ENCODE assay signal across 15 cellular contexts in genomic region chr16:1674306-1674705, GRCh38. TPM values are rescaled to one million over a fixed set of nuclear protein-coding genes. Genes with fewer than 3 reads are reported as not detected.
A peak's percentile ranks its signal among the peaks of the same experiment; 100 is the strongest.
DNase-seq lines count a peak whose midpoint lies in the region; ATAC-seq, FAIRE-seq and TF ChIP-seq lines count a peak whose summit lies in the region.
"Had no signal": no experiment of that assay in that cellular context is flagged by ENCODE, and none has a peak within 500 bp of the region (broad histone marks: within the 10 kb centered on the region; RNA-seq: fewer than 3 reads in every experiment).

No MANE protein-coding gene starts in this region.

- H2BK20ac ChIP-seq in IMR-90 (ENCODE audit: low read depth, low read length), result no peak overlapping the region

- no peak for TF ChIP-seq RAD21 in IMR-90 (IDR thresholded peaks at IDR 0.05; ENCODE audit: low read length)

- ATAC-seq in IMR-90 (ENCODE audit: low read depth), result no peak
- no peak for ATAC-seq in gastroesophageal sphincter
- ATAC-seq: Panc1 had no signal

- H3K9me1 ChIP-seq in IMR-90 (ENCODE audit: insufficient read depth, low read length), result peaks cover 24% of the 10 kb centered on the region

- no peak overlapping the region for H4K5ac ChIP-seq in IMR-90 (ENCODE audit: low read depth, low read length)

- H3K4me1 ChIP-seq in IMR-90 (ENCODE audit: control insufficient read depth, insufficient read depth, low read length) (peaks cover 8% of the 10 kb centered on the region), astrocyte (ENCODE audit: insufficient read depth, low read length) (peaks cover 25% of the 10 kb centered on the region), HAP-1 (peaks cover 8% of the 10 kb centered on the region), gastroesophageal sphincter (peaks cover 0 to 18% (median 5%) of the 10 kb centered on the region in 3 donors)

- H3K23ac ChIP-seq in IMR-90 (ENCODE audit: low read depth, low read length), result 0 out of 2 replicates have a peak overlapping the region, but pooled peaks have one; percentile 32

- peak overlapping the region; percentile 61; the same call in 1 of the 2 replicates for H3K4ac ChIP-seq in IMR-90 (ENCODE audit: low read depth, low read length)

- H2BK5ac ChIP-seq in IMR-90 (ENCODE audit: low read depth, low read length, poor library complexity, severe bottlenecking), result peak overlapping the region; percentile 41

- no peak overlapping the region for H4K91ac ChIP-seq in IMR-90 (ENCODE audit: insufficient read depth, low read depth, low read length)

- peak overlapping the region; percentile 76; the same call in 1 of the 2 replicates for H2BK120ac ChIP-seq in IMR-90 (ENCODE audit: low read depth, low read length)

- BruUV-seq in IMR-90 (replicated peaks; lab: Mats Ljungman, UMichigan), result no TSS peak

- H2AK9ac ChIP-seq in IMR-90 (replicated peaks; ENCODE audit: low read depth, low read length, poor library complexity), result peak overlapping the region; percentile 7

- CTCF ChIA-PET in IMR-90 (lab: Yijun Ruan, JAX), result interaction anchor here (0.6 kb wide), 1 partner anchor 1244 kb away, joined by 3 read pairs; no protein-coding TSS in a partner anchor

- peaks cover 9 to 50% of the 10 kb centered on the region in 2 experiments for H3K79me1 ChIP-seq in IMR-90 (ENCODE audit: low read depth in 1 of 2, low read length in 2 of 2)

- H3K27ac ChIP-seq in IMR-90 (ENCODE audit: insufficient read depth, low read length) (no peak overlapping the region), astrocyte (ENCODE audit: low read depth, low read length) (peak overlapping the region; percentile 63), gastroesophageal sphincter (no peak overlapping the region)

- no peak for TF ChIP-seq CTCF in IMR-90 (conservative IDR thresholded peaks at IDR 0.05; ENCODE audit: low read depth, low read length)
- no peak for TF ChIP-seq CTCF in astrocyte (IDR thresholded peaks at IDR 0.05; ENCODE audit: insufficient read depth, low read depth, low read length)
- no peak for TF ChIP-seq CTCF in gastroesophageal sphincter (IDR thresholded peaks at IDR 0.05)

- H3K27ac Mint-ChIP-seq in astrocyte (ENCODE audit: unreplicated experiment), result no peak overlapping the region
- H3K27ac Mint-ChIP-seq: CD4-positive, alpha-beta memory T cell had no signal

- WGBS in IMR-90 (ENCODE audit: extremely low coverage in 2 of 2, insufficient read length in 1 of 2), 2 experiments, result 83% methylated on average over 2 of the region's 7 CpGs; no CpG with 5 or more reads in 1 of the 2 experiments
- 65 to 80% methylated on average over 4 to 6 of the region's 7 CpGs for WGBS in gastroesophageal sphincter (ENCODE audit: low coverage in 1 of 2), 2 donors

- H3K14ac ChIP-seq in IMR-90 (replicated peaks; ENCODE audit: low read depth, low read length), result no peak overlapping the region

- no peaks in the 10 kb centered on the region for H3K27me3 Mint-ChIP-seq in astrocyte (ENCODE audit: low read depth, unreplicated experiment)
- H3K27me3 Mint-ChIP-seq: CD4-positive, alpha-beta memory T cell had no signal

- TF ChIP-seq POLR2A in IMR-90 (IDR thresholded peaks at IDR 0.05; ENCODE audit: low read depth, low read length), result no peak
- TF ChIP-seq POLR2A in gastroesophageal sphincter (IDR thresholded peaks at IDR 0.05), result no peak

- H2AK5ac ChIP-seq in IMR-90 (ENCODE audit: low read depth, low read length), result peak overlapping the region; percentile 24; the same call in 1 of the 2 replicates

- H3K27me3 ChIP-seq in IMR-90 (ENCODE audit: control insufficient read depth, insufficient read depth, low read length), result no peaks in the 10 kb centered on the region
- no peaks in the 10 kb centered on the region for H3K27me3 ChIP-seq in astrocyte (ENCODE audit: insufficient read depth, low read length)
- no peaks in the 10 kb centered on the region for H3K27me3 ChIP-seq in HAP-1 (ENCODE audit: low read depth)
- no peaks in the 10 kb centered on the region for H3K27me3 ChIP-seq in gastroesophageal sphincter

- DNase-seq in IMR-90 (no peak), astrocyte (ENCODE audit: low read depth) (no peak), myocyte (ENCODE audit: low read depth) (peak; percentile 63), urothelium cell line (ENCODE audit: low spot score) (peak; percentile 29), HAP-1 (ENCODE audit: low spot score in 2 of 2) (no peak)
- no peak for DNase-seq in stimulated activated naive CD4-positive, alpha-beta T cell (lab: John Stamatoyannopoulos, UW)
- DNase-seq: Calu3; CD4-positive, alpha-beta memory T cell; KG1; NCI-H1436; NCI-H2029 treated with DMSO at 0.1 percent for 48 hours; NCI-H524; SHP77 had no signal

- H2AFZ ChIP-seq in IMR-90 (replicated peaks; ENCODE audit: low read length, poor library complexity) (no peak overlapping the region), astrocyte (ENCODE audit: low read depth, low read length) (no peak overlapping the region)

- TF ChIP-seq EP300 in gastroesophageal sphincter (IDR thresholded peaks at IDR 0.05), result no peak

- intact Hi-C loops in IMR-90 (cut with micrococcal nuclease), result no loop called here

- H3K9ac ChIP-seq in IMR-90 (ENCODE audit: low read depth, low read length) (no peak overlapping the region), astrocyte (ENCODE audit: low read length) (no peak overlapping the region)

- H2BK15ac ChIP-seq in IMR-90 (ENCODE audit: low read depth, low read length), result no peak overlapping the region

- no peak overlapping the region for H3K18ac ChIP-seq in IMR-90 (ENCODE audit: low read depth, low read length)

- H4K20me1 ChIP-seq in IMR-90 (ENCODE audit: insufficient read depth, low read length) (peaks cover 11% of the 10 kb centered on the region), astrocyte (ENCODE audit: insufficient read depth, low read length) (peaks cover 6% of the 10 kb centered on the region)

- in situ Hi-C loops in IMR-90 (cut with MboI; ENCODE audit: low sequenced_read_pairs) (no loop called here), HAP-1 (cut with MboI; ENCODE audit: low sequenced_read_pairs) (no loop called here)

- peaks cover 11% of the 10 kb centered on the region for H3K79me2 ChIP-seq in astrocyte (ENCODE audit: insufficient read depth, low read length)

- H3K36me3 Mint-ChIP-seq in astrocyte (ENCODE audit: low read depth, unreplicated experiment), result peaks cover 33% of the 10 kb centered on the region

- H3K4me2 ChIP-seq in IMR-90 (ENCODE audit: low read depth, low read length) (no peak overlapping the region), astrocyte (ENCODE audit: low read length) (no peak overlapping the region)

- FAIRE-seq in astrocyte (lab: Jason Lieb, UNC) (no peak), urothelium cell line (lab: Jason Lieb, UNC) (no peak)

- H3K4me1 Mint-ChIP-seq in astrocyte (ENCODE audit: low read depth, unreplicated experiment), result peaks cover 17% of the 10 kb centered on the region

- POLR2A ChIA-PET in IMR-90 (lab: Charles Lee; ENCODE audit: unreplicated experiment), result no interaction called here

- no peaks in the 10 kb centered on the region for H3K9me3 Mint-ChIP-seq in astrocyte (ENCODE audit: unreplicated experiment)

- peak overlapping the region; percentile 71 for H3K4me3 Mint-ChIP-seq in astrocyte (ENCODE audit: unreplicated experiment)
- H3K4me3 Mint-ChIP-seq: CD4-positive, alpha-beta memory T cell had no signal

- no peak overlapping the region for H3K56ac ChIP-seq in IMR-90 (ENCODE audit: extremely low read depth, insufficient read depth, low read length)

- dilution Hi-C loops in IMR-90 (cut with HindIII; ENCODE audit: low sequenced_read_pairs, unreplicated experiment), result no loop called here

- H3K36me3 ChIP-seq in IMR-90 (ENCODE audit: control insufficient read depth, insufficient read depth, low read length) (peaks cover 64% of the 10 kb centered on the region), astrocyte (ENCODE audit: insufficient read depth, low read length) (peaks cover 11% of the 10 kb centered on the region), HAP-1 (replicated peaks) (peaks cover 50% of the 10 kb centered on the region), gastroesophageal sphincter (peaks cover 0 to 74% of the 10 kb centered on the region in 2 donors)

- no peak overlapping the region for H3K4me3 ChIP-seq in IMR-90 (ENCODE audit: insufficient read depth, low read depth, low read length)
- H3K4me3 ChIP-seq in astrocyte (ENCODE audit: insufficient read depth, low read depth, low read length), result no peak overlapping the region
- H3K4me3 ChIP-seq in HAP-1, result no peak overlapping the region
- H3K4me3 ChIP-seq in gastroesophageal sphincter, result no peak overlapping the region

- H3K9me3 ChIP-seq in IMR-90 (ENCODE audit: control insufficient read depth, insufficient read depth, low read length) (no peaks in the 10 kb centered on the region), astrocyte (ENCODE audit: insufficient read depth, low read depth, low read length) (no peaks in the 10 kb centered on the region), HAP-1 (no peaks in the 10 kb centered on the region), gastroesophageal sphincter (no peaks in the 10 kb centered on the region)

- no peak overlapping the region for H4K8ac ChIP-seq in IMR-90 (ENCODE audit: low read depth in 2 of 2, low read length in 2 of 2)

TF ChIP-seq in IMR-90, 13 proteins besides CTCF, POLR2A, EP300 and RAD21 (continues in another document):
- TF ChIP-seq NFE2L2 (IDR thresholded peaks at IDR 0.05; ENCODE audit: low read depth, low read length) (no peak), FOS (IDR thresholded peaks at IDR 0.05; ENCODE audit: low read depth, low read length) (no peak), RFX5 (IDR thresholded peaks at IDR 0.05; ENCODE audit: low read depth, low read length) (no peak), SMC3 (IDR thresholded peaks at IDR 0.05; ENCODE audit: low read depth, low read length) (no peak), MAZ (IDR thresholded peaks at IDR 0.05; ENCODE audit: borderline replicate concordance, low read depth, low read length) (no peak), MAFK (IDR thresholded peaks at IDR 0.05; ENCODE audit: low read depth, low read length) (no peak), CEBPB (IDR thresholded peaks at IDR 0.05; ENCODE audit: low read depth, low read length) (no peak), MXI1 (IDR thresholded peaks at IDR 0.05; ENCODE audit: borderline replicate concordance, low read depth, low read length) (no peak), RCOR1 (IDR thresholded peaks at IDR 0.05; ENCODE audit: insufficient replicate concordance, low read length) (no peak)

RNA-seq across cellular contexts. Expression of gene JPT2, which starts 3.8 kb away (rescaled TPM):
- total RNA-seq in IMR-90 (2012; rRNA removed) (40.0 and 48.0 TPM in 2 replicates), astrocyte (122 and 143 TPM in 2 replicates), myocyte (20.1 and 24.7 TPM in 2 replicates), gastroesophageal sphincter (10 to 100 TPM; 21.4 to 49.9 (median 31.6) TPM)
- polyA plus RNA-seq in IMR-90 (2012; rRNA removed), result 41.5 and 57.2 TPM in 2 replicates
- 19.0 and 44.4 TPM in 2 replicates for polyA plus RNA-seq in IMR-90 (2012; cell fraction: cytosol; rRNA removed)
- 20.0 and 21.0 TPM in 2 replicates for polyA plus RNA-seq in IMR-90 (2012; cell fraction: nucleus; rRNA removed; ENCODE audit: low replicate concordance)
- polyA plus RNA-seq in myocyte (2012), result 26.3 TPM

RNA-seq across cellular contexts. Expression of gene MAPK8IP3, which starts 31.7 kb away (rescaled TPM):
- 15.6 and 17.0 TPM in 2 replicates for total RNA-seq in IMR-90 (2012; rRNA removed)
- 69.1 and 73.0 TPM in 2 replicates for polyA plus RNA-seq in IMR-90 (2012; rRNA removed)
- 25.0 and 27.7 TPM in 2 replicates for polyA plus RNA-seq in IMR-90 (2012; cell fraction: cytosol; rRNA removed)
- polyA plus RNA-seq in IMR-90 (2012; cell fraction: nucleus; rRNA removed; ENCODE audit: low replicate concordance), result 694 and 1,175 TPM in 2 replicates
- total RNA-seq in astrocyte, result 85.5 and 92.4 TPM in 2 replicates
- total RNA-seq in myocyte, result 90.3 and 108 TPM in 2 replicates
- 61.8 TPM for polyA plus RNA-seq in myocyte (2012)
- total RNA-seq in gastroesophageal sphincter, result 10 to 100 TPM; 12.0 to 66.8 (median 33.1) TPM

Comparison
In these comparisons a context has a peak if more than half of its experiments do, and no peak if none do; other contexts are left out.
1. DNase-seq: peak in myocyte (single experiment) and urothelium cell line (single experiment); none in IMR-90 (single experiment), astrocyte (single experiment), stimulated activated naive CD4-positive, alpha-beta T cell (0 of 6) and HAP-1 (0 of 2).